In genomic region chr5:126443374-126443851, GRCh38 we compare ENCODE assay signal across 8 cellular contexts. TPM values are rescaled to one million over a fixed set of nuclear protein-coding genes. Genes with fewer than 3 reads are reported as not detected.
DNase-seq lines count a peak whose midpoint lies in the region; ATAC-seq lines count a peak whose summit lies in the region.

No MANE protein-coding gene starts in this region.

- no peak overlapping the region for H2AK5ac ChIP-seq in mesenchymal stem cell (ENCODE audit: low read length, severe bottlenecking)

- H3K4me3 ChIP-seq in mesenchymal stem cell (ENCODE audit: insufficient read depth in 1 of 2, low read depth in 1 of 2, low read length in 2 of 2): no peak overlapping the region

- H3K36me3 ChIP-seq in mesenchymal stem cell (ENCODE audit: control insufficient read depth in 1 of 2, insufficient read depth in 2 of 2, low read depth in 1 of 2, low read length in 2 of 2): peaks cover 8 to 16% of the 10 kb centered on the region in 2 experiments

- no peaks in the 10 kb centered on the region for H3K27me3 ChIP-seq in mesenchymal stem cell (ENCODE audit: control insufficient read depth in 1 of 2, insufficient read depth in 1 of 2, low read length in 2 of 2)

- H2BK5ac ChIP-seq in mesenchymal stem cell (ENCODE audit: low read depth, low read length, poor library complexity, severe bottlenecking): no peak overlapping the region

- no peak overlapping the region for H2BK120ac ChIP-seq in mesenchymal stem cell (ENCODE audit: low read depth, low read length)

- no peak overlapping the region for H3K4ac ChIP-seq in mesenchymal stem cell (ENCODE audit: low read depth in 1 of 2, low read length in 2 of 2)

- H3K27ac ChIP-seq in mesenchymal stem cell (ENCODE audit: low read length, poor library complexity, severe bottlenecking): peak overlapping the region; percentile 49

- H3K9ac ChIP-seq in mesenchymal stem cell (ENCODE audit: low read length): no peak overlapping the region

- H3K4me2 ChIP-seq in mesenchymal stem cell (ENCODE audit: low read length, poor library complexity, severe bottlenecking): no peak overlapping the region

- peak; percentile 87 for ATAC-seq in GM18861 (IDR thresholded peaks at IDR 0.05; ENCODE audit: unreplicated experiment)
- peak; percentile 94 for ATAC-seq in GM21576 (IDR thresholded peaks at IDR 0.05; ENCODE audit: unreplicated experiment)
- ATAC-seq in HG03460 (IDR thresholded peaks at IDR 0.05; ENCODE audit: unreplicated experiment): peak; percentile 89
- no peak for ATAC-seq in esophagus mucosa

- DNase-seq in mesenchymal stem cell (no peak), NCI-H2227 (lab: John Stamatoyannopoulos, UW; ENCODE audit: unreplicated experiment) (no peak)
- DNase-seq in effector CD8-positive, alpha-beta T cell (lab: John Stamatoyannopoulos, UW): no peak
- DNase-seq in stimulated activated CD4-positive, alpha-beta T cell treated with anti-CD3 and anti-CD28 coated beads, Interleukin-4, amount 100 ng/mL, for 1 hour: no peak

- H3K4me1 ChIP-seq in mesenchymal stem cell (ENCODE audit: control insufficient read depth, insufficient read depth, low read depth, low read length): peaks cover 7% of the 10 kb centered on the region

- H3K9me3 ChIP-seq in mesenchymal stem cell (ENCODE audit: control insufficient read depth, low read length): no peaks in the 10 kb centered on the region

- H4K8ac ChIP-seq in mesenchymal stem cell (ENCODE audit: low read length): no peak overlapping the region

- H3K79me1 ChIP-seq in mesenchymal stem cell (replicated peaks; ENCODE audit: low read length, poor library complexity, severe bottlenecking): peaks cover 11% of the 10 kb centered on the region

- H3K23ac ChIP-seq in mesenchymal stem cell (ENCODE audit: low read length in 2 of 2): no peak overlapping the region

- WGBS in mesenchymal stem cell: 95% methylated on average over 2 of the region's 2 CpGs

- H3K18ac ChIP-seq in mesenchymal stem cell (ENCODE audit: low read depth in 1 of 2, low read length in 2 of 2): no peak overlapping the region

- no peak overlapping the region for H3K14ac ChIP-seq in mesenchymal stem cell (ENCODE audit: low read length in 2 of 2)

- no peak overlapping the region for H2BK12ac ChIP-seq in mesenchymal stem cell (ENCODE audit: low read length in 2 of 2)

- no peak overlapping the region for H2BK15ac ChIP-seq in mesenchymal stem cell (ENCODE audit: low read depth, poor library complexity, severe bottlenecking)

- no peak overlapping the region for H2AFZ ChIP-seq in mesenchymal stem cell (ENCODE audit: low read depth, low read length)

- H4K91ac ChIP-seq in mesenchymal stem cell (ENCODE audit: low read length): no peak overlapping the region

RNA-seq across cellular contexts. Expression of gene GRAMD2B, which starts 20.2 kb away (rescaled TPM):
- polyA plus RNA-seq in mesenchymal stem cell (2013, experiment 1 of 2): 26.5 TPM
- polyA plus RNA-seq in mesenchymal stem cell (2013, experiment 2 of 2): 26.7 TPM
- total RNA-seq in esophagus mucosa: 8.5 TPM
